11 cellular contexts compared by ENCODE assay signal in the genomic region with DNA sequence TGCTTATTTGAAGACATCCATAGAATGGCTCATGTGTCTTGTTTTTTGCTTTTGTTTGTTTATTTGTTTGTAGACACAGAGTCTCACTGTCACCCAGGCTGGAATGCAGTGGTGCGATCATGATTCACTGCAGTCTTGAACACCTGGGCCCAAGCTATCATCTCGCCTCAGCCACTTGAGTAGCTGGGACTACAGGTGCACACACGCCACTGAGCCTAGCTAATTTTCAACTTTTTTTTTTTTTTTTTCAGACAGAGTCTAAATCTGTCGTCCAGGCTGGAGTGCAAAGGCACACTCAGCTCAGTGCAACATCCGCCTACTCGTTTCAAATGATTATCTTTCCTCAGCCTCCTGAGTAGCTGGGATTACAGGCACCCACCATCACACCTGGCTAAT.
A peak's percentile ranks its signal among the peaks of the same experiment; 100 is the strongest.
DNase-seq lines count a peak whose midpoint lies in the region; ATAC-seq and TF ChIP-seq lines count a peak whose summit lies in the region.
"Had no signal": no experiment of that assay in that cellular context is flagged by ENCODE, and none has a peak within 500 bp of the region (broad histone marks: within the 10 kb centered on the region; RNA-seq: fewer than 3 reads in every experiment).

No MANE protein-coding gene starts in this region.

- no peaks in the 10 kb centered on the region for H3K36me3 ChIP-seq in HEK293 (ENCODE audit: control insufficient read depth in 2 of 2, insufficient read depth in 1 of 2, low read length in 2 of 2)
- no peaks in the 10 kb centered on the region for H3K36me3 ChIP-seq in PC-3 (ENCODE audit: low read depth, low read length)

- H3K27ac Mint-ChIP-seq in activated T-cell treated with anti-CD3 and anti-CD28 coated beads, Interleukin-2, amount 50 U/mL, for 24 hours = peak overlapping the region; percentile 96
- peak overlapping the region; percentile 84 for H3K27ac Mint-ChIP-seq in stimulated activated effector memory CD8-positive, alpha-beta T cell treated with anti-CD3 and anti-CD28 coated beads, Interleukin-12 subunit alpha, Interleukin-12 subunit beta, amount 100 ng/mL, for 72 hours

- H3K9me2 ChIP-seq in PC-3 (replicated peaks; ENCODE audit: low read length) = no peaks in the 10 kb centered on the region

- no TSS peak for BruUV-seq in PC-3 (replicated peaks; lab: Mats Ljungman, UMichigan)

- H3K4me1 ChIP-seq in HEK293 (ENCODE audit: control insufficient read depth, insufficient read depth, low read length) (no peaks in the 10 kb centered on the region), PC-3 (ENCODE audit: insufficient read depth, low read length) (peaks cover 18% of the 10 kb centered on the region)

- no peaks in the 10 kb centered on the region for H3K79me2 ChIP-seq in PC-3 (ENCODE audit: low read length)

- H3K27me3 ChIP-seq in PC-3 (ENCODE audit: low read length) = no peaks in the 10 kb centered on the region

- POLR2A ChIA-PET in HEK293 (lab: Yijun Ruan, JAX) = no interaction called here
- POLR2A ChIA-PET in PC-3 (lab: Charles Lee; ENCODE audit: unreplicated experiment) = interaction anchor here (0.6 kb wide), 1 partner anchor 27 kb away, joined by 8 read pairs; no protein-coding TSS in a partner anchor

- no peaks in the 10 kb centered on the region for H3K9me3 Mint-ChIP-seq in activated T-cell treated with anti-CD3 and anti-CD28 coated beads, Interleukin-2, amount 50 U/mL, for 24 hours
- no peaks in the 10 kb centered on the region for H3K9me3 Mint-ChIP-seq in stimulated activated effector memory CD8-positive, alpha-beta T cell treated with anti-CD3 and anti-CD28 coated beads, Interleukin-12 subunit alpha, Interleukin-12 subunit beta, amount 100 ng/mL, for 72 hours

- TF ChIP-seq CTCF in HEK293 (tag by site-specific recombination; IDR thresholded peaks at IDR 0.05) = no peak
- TF ChIP-seq CTCF in PC-3 (conservative IDR thresholded peaks at IDR 0.05; ENCODE audit: low read depth, low read length) = no peak

- ATAC-seq in PC-3 (no peak), GM21528 (IDR thresholded peaks at IDR 0.05; ENCODE audit: low FRiP score, unreplicated experiment) (no peak)
- no peak for ATAC-seq in stimulated activated effector memory CD8-positive, alpha-beta T cell treated with anti-CD3 and anti-CD28 coated beads, Interleukin-12 subunit alpha, Interleukin-12 subunit beta, amount 100 ng/mL, for 72 hours

- no peak overlapping the region for H3K4me2 ChIP-seq in PC-3 (ENCODE audit: low read length)

- H3K4me1 Mint-ChIP-seq in activated T-cell treated with anti-CD3 and anti-CD28 coated beads, Interleukin-2, amount 50 U/mL, for 24 hours (ENCODE audit: low read depth) = peaks cover 81% of the 10 kb centered on the region
- peaks cover 73% of the 10 kb centered on the region for H3K4me1 Mint-ChIP-seq in stimulated activated effector memory CD8-positive, alpha-beta T cell treated with anti-CD3 and anti-CD28 coated beads, Interleukin-12 subunit alpha, Interleukin-12 subunit beta, amount 100 ng/mL, for 72 hours

- H3K4me3 Mint-ChIP-seq in activated T-cell treated with anti-CD3 and anti-CD28 coated beads, Interleukin-2, amount 50 U/mL, for 24 hours = no peak overlapping the region
- H3K4me3 Mint-ChIP-seq in stimulated activated effector memory CD8-positive, alpha-beta T cell treated with anti-CD3 and anti-CD28 coated beads, Interleukin-12 subunit alpha, Interleukin-12 subunit beta, amount 100 ng/mL, for 72 hours = no peak overlapping the region

- DNase-seq in activated T-cell treated with anti-CD3 and anti-CD28 coated beads, Interleukin-2, amount 50 U/mL, for 24 hours = no peak
- DNase-seq in activated T-cell treated with anti-CD3 and anti-CD28 coated beads for 4 hours = no peak
- no peak for DNase-seq in PC-3
- no peak for DNase-seq in stimulated activated effector memory CD8-positive, alpha-beta T cell treated with anti-CD3 and anti-CD28 coated beads, Interleukin-12 subunit alpha, Interleukin-12 subunit beta, amount 100 ng/mL, for 72 hours (ENCODE audit: low spot score in 2 of 2)
- DNase-seq in A172 (ENCODE audit: low spot score) = no peak
- DNase-seq in midbrain (lab: John Stamatoyannopoulos, UW) = no peak
- DNase-seq: activated effector memory CD4-positive, alpha-beta T cell treated with anti-CD3 and anti-CD28 coated beads, Interleukin-2, amount 50 U/mL, for 16 hours; Karpas-422; stimulated activated CD8-positive, alpha-beta memory T cell treated with anti-CD3 and anti-CD28 coated beads, Interleukin-4, amount 100 ng/mL, for 48 hours had no signal

- H3K36me3 Mint-ChIP-seq in activated T-cell treated with anti-CD3 and anti-CD28 coated beads, Interleukin-2, amount 50 U/mL, for 24 hours (ENCODE audit: low read depth) = no peaks in the 10 kb centered on the region
- H3K36me3 Mint-ChIP-seq in stimulated activated effector memory CD8-positive, alpha-beta T cell treated with anti-CD3 and anti-CD28 coated beads, Interleukin-12 subunit alpha, Interleukin-12 subunit beta, amount 100 ng/mL, for 72 hours = peaks cover 7% of the 10 kb centered on the region

- H2AFZ ChIP-seq in PC-3 (ENCODE audit: low read length) = no peak overlapping the region

- no peaks in the 10 kb centered on the region for H3F3A ChIP-seq in PC-3 (ENCODE audit: low read length, unreplicated experiment)

- intact Hi-C loops in PC-3 (cut with micrococcal nuclease) = no loop called here

- CTCF ChIA-PET in HEK293 (lab: Yijun Ruan, JAX) = no interaction called here
- CTCF ChIA-PET in PC-3 (lab: Charles Lee) = no interaction called here

- H3K27me3 Mint-ChIP-seq in activated T-cell treated with anti-CD3 and anti-CD28 coated beads, Interleukin-2, amount 50 U/mL, for 24 hours = no peaks in the 10 kb centered on the region

- H3K27ac ChIP-seq in HEK293 (ENCODE audit: extremely low read depth, low read depth, low read length) = no peak overlapping the region
- H3K27ac ChIP-seq in PC-3 (ENCODE audit: low read length) = peak overlapping the region; percentile 47; the same call in 1 of the 2 replicates

- no peak overlapping the region for H3K9ac ChIP-seq in PC-3 (ENCODE audit: low read length)

- H3K9me3 ChIP-seq in HEK293 (ENCODE audit: control insufficient read depth, insufficient read depth, low read depth, low read length) (no peaks in the 10 kb centered on the region), PC-3 (ENCODE audit: low read length) (no peaks in the 10 kb centered on the region)

- no peaks in the 10 kb centered on the region for H4K20me1 ChIP-seq in PC-3 (ENCODE audit: low read length)

- no peak overlapping the region for H3K4me3 ChIP-seq in HEK293 (ENCODE audit: low read depth, low read length)
- H3K4me3 ChIP-seq in PC-3 (ENCODE audit: low read length) = no peak overlapping the region

TF ChIP-seq in HEK293, 187 proteins besides CTCF, POLR2A, EP300 and RAD21:
- TF ChIP-seq, protein P1, sequence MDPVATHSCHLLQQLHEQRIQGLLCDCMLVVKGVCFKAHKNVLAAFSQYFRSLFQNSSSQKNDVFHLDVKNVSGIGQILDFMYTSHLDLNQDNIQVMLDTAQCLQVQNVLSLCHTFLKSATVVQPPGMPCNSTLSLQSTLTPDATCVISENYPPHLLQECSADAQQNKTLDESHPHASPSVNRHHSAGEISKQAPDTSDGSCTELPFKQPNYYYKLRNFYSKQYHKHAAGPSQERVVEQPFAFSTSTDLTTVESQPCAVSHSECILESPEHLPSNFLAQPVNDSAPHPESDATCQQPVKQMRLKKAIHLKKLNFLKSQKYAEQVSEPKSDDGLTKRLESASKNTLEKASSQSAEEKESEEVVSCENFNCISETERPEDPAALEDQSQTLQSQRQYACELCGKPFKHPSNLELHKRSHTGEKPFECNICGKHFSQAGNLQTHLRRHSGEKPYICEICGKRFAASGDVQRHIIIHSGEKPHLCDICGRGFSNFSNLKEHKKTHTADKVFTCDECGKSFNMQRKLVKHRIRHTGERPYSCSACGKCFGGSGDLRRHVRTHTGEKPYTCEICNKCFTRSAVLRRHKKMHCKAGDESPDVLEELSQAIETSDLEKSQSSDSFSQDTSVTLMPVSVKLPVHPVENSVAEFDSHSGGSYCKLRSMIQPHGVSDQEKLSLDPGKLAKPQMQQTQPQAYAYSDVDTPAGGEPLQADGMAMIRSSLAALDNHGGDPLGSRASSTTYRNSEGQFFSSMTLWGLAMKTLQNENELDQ (tag by site-specific recombination; IDR thresholded peaks at IDR 0.05; ENCODE audit: low read depth) = no peak
- TF ChIP-seq BCL11B (tag by site-specific recombination; IDR thresholded peaks at IDR 0.05; ENCODE audit: low read depth) (no peak), ZSCAN23 (tag by site-specific recombination; IDR thresholded peaks at IDR 0.05) (no peak), EGR2 (tag by site-specific recombination; IDR thresholded peaks at IDR 0.05; ENCODE audit: low read depth) (peak; percentile 44; the same call in 1 of the 2 replicates), SCRT1 (tag by site-specific recombination; IDR thresholded peaks at IDR 0.05; ENCODE audit: borderline replicate concordance) (no peak), ZNF48 (tag by site-specific recombination; IDR thresholded peaks at IDR 0.05) (no peak), ZFHX2 (tag by site-specific recombination; conservative IDR thresholded peaks at IDR 0.05) (peak; percentile 35)
- TF ChIP-seq, protein P2, sequence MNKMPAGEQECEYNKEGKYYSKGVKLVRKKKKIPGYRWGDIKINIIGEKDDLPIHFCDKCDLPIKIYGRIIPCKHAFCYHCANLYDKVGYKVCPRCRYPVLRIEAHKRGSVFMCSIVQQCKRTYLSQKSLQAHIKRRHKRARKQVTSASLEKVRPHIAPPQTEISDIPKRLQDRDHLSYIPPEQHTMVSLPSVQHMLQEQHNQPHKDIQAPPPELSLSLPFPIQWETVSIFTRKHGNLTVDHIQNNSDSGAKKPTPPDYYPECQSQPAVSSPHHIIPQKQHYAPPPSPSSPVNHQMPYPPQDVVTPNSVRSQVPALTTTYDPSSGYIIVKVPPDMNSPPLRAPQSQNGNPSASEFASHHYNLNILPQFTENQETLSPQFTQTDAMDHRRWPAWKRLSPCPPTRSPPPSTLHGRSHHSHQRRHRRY (tag by site-specific recombination; IDR thresholded peaks at IDR 0.05) = no peak
